1 cellular context compared by ENCODE assay signal in genomic region chr10:103498936-103499638, GRCh38.
TF ChIP-seq lines count a peak whose summit lies in the region.

No MANE protein-coding gene starts in this region.

TF ChIP-seq in GM12878, 131 proteins besides CTCF, POLR2A, EP300 and RAD21:
- TF ChIP-seq BCL11A (IDR thresholded peaks at IDR 0.05; ENCODE audit: low read depth, low read length) (no peak), RFX5 (IDR thresholded peaks at IDR 0.05; ENCODE audit: low read depth, low read length) (no peak), ZNF24 (IDR thresholded peaks at IDR 0.05) (no peak), PML (IDR thresholded peaks at IDR 0.05; ENCODE audit: low read length) (no peak), SUPT20H (IDR thresholded peaks at IDR 0.05; ENCODE audit: borderline replicate concordance, control insufficient read depth, low read depth, low read length) (no peak), NBN (IDR thresholded peaks at IDR 0.05) (no peak)
- TF ChIP-seq, protein P1, sequence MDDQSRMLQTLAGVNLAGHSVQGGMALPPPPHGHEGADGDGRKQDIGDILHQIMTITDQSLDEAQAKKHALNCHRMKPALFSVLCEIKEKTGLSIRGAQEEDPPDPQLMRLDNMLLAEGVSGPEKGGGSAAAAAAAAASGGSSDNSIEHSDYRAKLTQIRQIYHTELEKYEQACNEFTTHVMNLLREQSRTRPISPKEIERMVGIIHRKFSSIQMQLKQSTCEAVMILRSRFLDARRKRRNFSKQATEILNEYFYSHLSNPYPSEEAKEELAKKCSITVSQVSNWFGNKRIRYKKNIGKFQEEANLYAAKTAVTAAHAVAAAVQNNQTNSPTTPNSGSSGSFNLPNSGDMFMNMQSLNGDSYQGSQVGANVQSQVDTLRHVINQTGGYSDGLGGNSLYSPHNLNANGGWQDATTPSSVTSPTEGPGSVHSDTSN (IDR thresholded peaks at IDR 0.05; ENCODE audit: insufficient replicate concordance, low read depth, low read length): no peak
- TF ChIP-seq, protein P2, sequence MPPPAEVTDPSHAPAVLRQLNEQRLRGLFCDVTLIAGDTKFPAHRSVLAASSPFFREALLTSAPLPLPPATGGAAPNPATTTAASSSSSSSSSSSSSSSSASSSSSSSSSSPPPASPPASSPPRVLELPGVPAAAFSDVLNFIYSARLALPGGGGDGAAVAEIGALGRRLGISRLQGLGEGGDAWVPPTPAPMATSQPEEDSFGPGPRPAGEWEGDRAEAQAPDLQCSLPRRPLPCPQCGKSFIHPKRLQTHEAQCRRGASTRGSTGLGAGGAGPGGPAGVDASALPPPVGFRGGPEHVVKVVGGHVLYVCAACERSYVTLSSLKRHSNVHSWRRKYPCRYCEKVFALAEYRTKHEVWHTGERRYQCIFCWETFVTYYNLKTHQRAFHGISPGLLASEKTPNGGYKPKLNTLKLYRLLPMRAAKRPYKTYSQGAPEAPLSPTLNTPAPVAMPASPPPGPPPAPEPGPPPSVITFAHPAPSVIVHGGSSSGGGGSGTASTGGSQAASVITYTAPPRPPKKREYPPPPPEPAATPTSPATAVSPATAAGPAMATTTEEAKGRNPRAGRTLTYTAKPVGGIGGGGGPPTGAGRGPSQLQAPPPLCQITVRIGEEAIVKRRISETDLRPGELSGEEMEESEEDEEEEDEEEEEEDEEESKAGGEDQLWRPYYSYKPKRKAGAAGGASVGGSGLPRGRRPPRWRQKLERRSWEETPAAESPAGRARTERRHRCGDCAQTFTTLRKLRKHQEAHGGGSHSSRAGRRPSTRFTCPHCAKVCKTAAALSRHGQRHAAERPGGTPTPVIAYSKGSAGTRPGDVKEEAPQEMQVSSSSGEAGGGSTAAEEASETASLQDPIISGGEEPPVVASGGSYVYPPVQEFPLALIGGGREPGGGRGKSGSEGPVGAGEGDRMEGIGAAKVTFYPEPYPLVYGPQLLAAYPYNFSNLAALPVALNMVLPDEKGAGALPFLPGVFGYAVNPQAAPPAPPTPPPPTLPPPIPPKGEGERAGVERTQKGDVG (CRISPR knock-in tag; IDR thresholded peaks at IDR 0.05): no peak
